ENCODE assay signal across 9 cellular contexts in genomic region chr17:75077072-75077489, GRCh38. TPM values are rescaled to one million over a fixed set of nuclear protein-coding genes. Genes with fewer than 3 reads are reported as not detected.
A peak's percentile ranks its signal among the peaks of the same experiment; 100 is the strongest.
DNase-seq lines count a peak whose midpoint lies in the region; ATAC-seq and TF ChIP-seq lines count a peak whose summit lies in the region.
"Had no signal": no experiment of that assay in that cellular context is flagged by ENCODE, and none has a peak within 500 bp of the region (broad histone marks: within the 10 kb centered on the region; RNA-seq: fewer than 3 reads in every experiment).

No MANE protein-coding gene starts in this region.

- no peak for DNase-seq in GM12864 (ENCODE audit: low read depth)
- DNase-seq in T-cell, result peak in 1 of 34 experiments; percentile 9
- DNase-seq in right atrium auricular region (ENCODE audit: low spot score), result no peak
- DNase-seq in activated CD4-positive, CD25-positive, alpha-beta regulatory T cell treated with anti-CD3 and anti-CD28 coated beads, Interleukin-2, amount 50 U/mL, for 72 hours, result no peak
- no peak for DNase-seq in activated gamma-delta T cell (lab: John Stamatoyannopoulos, UW)
- DNase-seq in COR-L47 (lab: John Stamatoyannopoulos, UW), result no peak
- DNase-seq in C1 segment of cervical spinal cord (lab: John Stamatoyannopoulos, UW), result no peak

- H3K36me3 ChIP-seq in right atrium auricular region (no peaks in the 10 kb centered on the region), skeletal muscle satellite cell (ENCODE audit: insufficient read depth, low read length) (no peaks in the 10 kb centered on the region)

- H3K27me3 ChIP-seq in right atrium auricular region (no peaks in the 10 kb centered on the region), skeletal muscle satellite cell (ENCODE audit: control insufficient read depth, insufficient read depth, low read length) (no peaks in the 10 kb centered on the region)

- H3K9me3 ChIP-seq in right atrium auricular region, result no peaks in the 10 kb centered on the region
- no peaks in the 10 kb centered on the region for H3K9me3 ChIP-seq in skeletal muscle satellite cell (replicated peaks; ENCODE audit: low read length)

- peak overlapping the region; percentile 69 to 77 (median 76) for H3K4me3 Mint-ChIP-seq in T-cell

- H3K27ac ChIP-seq in right atrium auricular region, result peak overlapping the region; percentile 83 to 97

- peak overlapping the region; percentile 55 for H3K9ac ChIP-seq in skeletal muscle satellite cell (ENCODE audit: low read depth, low read length)

- peak overlapping the region; percentile 47 for H3K4me2 ChIP-seq in skeletal muscle satellite cell (ENCODE audit: low read length)

- peaks cover 0 to 26% (median 22%) of the 10 kb centered on the region in 3 donors for H3K4me1 Mint-ChIP-seq in T-cell

- CTCF ChIA-PET in T-cell (lab: Charles Lee), result interaction anchor here in 1 of 2 donors (0.6 to 1.0 kb wide), 2 partner anchors 17 to 33 kb away, joined by 3 read pairs; partner anchors contain the start of gene ARMC7

- no peak for TF ChIP-seq CTCF in GM12864 (IDR thresholded peaks at IDR 0.05; ENCODE audit: low read depth, low read length, missing control alignments)
- TF ChIP-seq CTCF in right atrium auricular region (IDR thresholded peaks at IDR 0.05), result no peak

- ATAC-seq in T-cell (replicated peaks in 1 of 4), result no peak
- ATAC-seq: SK-N-SH treated with all-trans-retinoic acid at 6 μM for 48 hours had no signal

- POLR2A ChIA-PET in T-cell (lab: Charles Lee), result no interaction called here

- H3K27ac Mint-ChIP-seq in T-cell, result peak overlapping the region; percentile 77 to 82

- no peaks in the 10 kb centered on the region for H3K9me3 Mint-ChIP-seq in T-cell

- H3K27me3 Mint-ChIP-seq in T-cell, result no peaks in the 10 kb centered on the region

- H3K4me3 ChIP-seq in GM12864 (ENCODE audit: low read depth, low read length), result peak overlapping the region; percentile 38; the same call in 1 of the 2 replicates
- peak overlapping the region; percentile 37 to 52 for H3K4me3 ChIP-seq in right atrium auricular region
- no peak overlapping the region for H3K4me3 ChIP-seq in skeletal muscle satellite cell (ENCODE audit: low read length)

- H3K4me1 ChIP-seq in right atrium auricular region (peaks cover 0 to 39% of the 10 kb centered on the region in 2 donors), skeletal muscle satellite cell (ENCODE audit: control insufficient read depth, insufficient read depth, low read length) (peaks cover 29% of the 10 kb centered on the region)

- H3K36me3 Mint-ChIP-seq in T-cell, result no peaks in the 10 kb centered on the region

RNA-seq across cellular contexts. Expression of gene SLC16A5, which starts 10.7 kb away (rescaled TPM):
- total RNA-seq in T-cell, result 10 to 100 TPM in 4 of 5 donors, 1 to 10 TPM in 1; 9.1 to 24.3 (median 16.8) TPM
- 10 to 100 TPM; 16.5 to 34.1 TPM for total RNA-seq in right atrium auricular region
- 4.6 and 5.7 TPM in 2 replicates for total RNA-seq in skeletal muscle satellite cell (2012; rRNA removed)

RNA-seq across cellular contexts. Expression of gene KCTD2, which starts 30.1 kb away (rescaled TPM):
- total RNA-seq in T-cell (10 to 100 TPM; 22.0 to 32.8 (median 29.0) TPM), right atrium auricular region (10 to 100 TPM; 17.9 to 28.4 TPM)
- 10.4 and 10.5 TPM in 2 replicates for total RNA-seq in skeletal muscle satellite cell (2012; rRNA removed)

RNA-seq across cellular contexts. Expression of gene ATP5PD, which starts 30.3 kb away (rescaled TPM):
- 100 to 1,000 TPM; 115 to 170 (median 139) TPM for total RNA-seq in T-cell
- 100 to 1,000 TPM; 675 to 871 TPM for total RNA-seq in right atrium auricular region
- total RNA-seq in skeletal muscle satellite cell (2012; rRNA removed), result 421 and 460 TPM in 2 replicates

RNA-seq across cellular contexts. Expression of gene ARMC7, which starts 32.7 kb away (rescaled TPM):
- total RNA-seq in T-cell, result 10 to 100 TPM in 3 of 5 donors, 1 to 10 TPM in 2; 8.9 to 23.9 (median 18.8) TPM
- total RNA-seq in right atrium auricular region, result 1 to 10 TPM; 4.9 to 9.5 TPM
- 1.5 and 2.3 TPM in 2 replicates for total RNA-seq in skeletal muscle satellite cell (2012; rRNA removed)

RNA-seq across cellular contexts. Expression of gene NT5C, which starts 54.5 kb away (rescaled TPM):
- total RNA-seq in T-cell (10 to 100 TPM; 21.5 to 88.8 (median 70.1) TPM), right atrium auricular region (10 to 100 TPM; 41.4 to 77.5 TPM)
- 56.5 and 75.1 TPM in 2 replicates for total RNA-seq in skeletal muscle satellite cell (2012; rRNA removed)
